ENCODE assay signal across 8 cellular contexts in genomic region chr15:40930430-40931299, GRCh38. TPM values are rescaled to one million over a fixed set of nuclear protein-coding genes. Genes with fewer than 3 reads are reported as not detected.
DNase-seq lines count a peak whose midpoint lies in the region; ATAC-seq, FAIRE-seq and TF ChIP-seq lines count a peak whose summit lies in the region.

No MANE protein-coding gene starts in this region.

- H2AFZ ChIP-seq in keratinocyte (ENCODE audit: control insufficient read depth, low read length): no peak overlapping the region

- H3K4me1 ChIP-seq in keratinocyte (ENCODE audit: control insufficient read depth, extremely low read depth, insufficient read depth, low read length): peaks cover 19% of the 10 kb centered on the region

- DNase-seq in activated effector memory CD4-positive, alpha-beta T cell treated with anti-CD3 and anti-CD28 coated beads, Interleukin-2, amount 50 U/mL, for 16 hours: peak; percentile 81
- no peak for DNase-seq in activated effector memory CD4-positive, alpha-beta T cell treated with Interleukin-2 at 50 U/mL for 16 hours
- peak; percentile 58 for DNase-seq in RKO (ENCODE audit: low spot score)
- no peak for DNase-seq in brain microvascular endothelial cell
- DNase-seq in keratinocyte (ENCODE audit: low read depth, low spot score): no peak
- peak; percentile 48 to 52 for DNase-seq in stimulated activated CD8-positive, alpha-beta memory T cell treated with anti-CD3 and anti-CD28 coated beads, Interleukin-2, amount 100 ng/mL, for 48 hours (ENCODE audit: low read depth in 2 of 2)
- DNase-seq in omental fat pad (ENCODE audit: low spot score): no peak

- H3K9me3 ChIP-seq in keratinocyte (ENCODE audit: control insufficient read depth, low read depth, low read length): no peaks in the 10 kb centered on the region

- H3K79me2 ChIP-seq in keratinocyte (ENCODE audit: control insufficient read depth, insufficient read depth, low read length): no peaks in the 10 kb centered on the region

- in situ Hi-C loops in brain microvascular endothelial cell (cut with HindIII; ENCODE audit: low pct_ligation_motif_present, low sequenced_read_pairs): no loop called here

- no peaks in the 10 kb centered on the region for H3K9me1 ChIP-seq in keratinocyte (ENCODE audit: control insufficient read depth, extremely low read depth, insufficient read depth, low read length)

- peak overlapping the region; percentile 70 for H3K4me2 ChIP-seq in keratinocyte (ENCODE audit: control insufficient read depth, extremely low read depth, insufficient read depth, low read depth, low read length)

- peak; percentile 73 for TF ChIP-seq CTCF in brain microvascular endothelial cell (IDR thresholded peaks at IDR 0.05; ENCODE audit: low read depth, low read length, missing control alignments)
- TF ChIP-seq CTCF in keratinocyte (optimal IDR thresholded peaks at IDR 0.05 in 1 of 3, IDR thresholded peaks at IDR 0.05 in 1 of 3, conservative IDR thresholded peaks at IDR 0.05 in 1 of 3; ENCODE audit: extremely low read depth in 1 of 3, insufficient read depth in 2 of 3, low read length in 3 of 3): peak; percentile 58 to 93 (median 77)
- TF ChIP-seq CTCF in omental fat pad (IDR thresholded peaks at IDR 0.05): peak in 1 of 3 donors; percentile 33

- H3K36me3 ChIP-seq in brain microvascular endothelial cell (replicated peaks) (no peaks in the 10 kb centered on the region), keratinocyte (ENCODE audit: control insufficient read depth in 2 of 2, extremely low read depth in 1 of 2, insufficient read depth in 2 of 2, low read length in 2 of 2) (no peaks in the 10 kb centered on the region)

- H3K9ac ChIP-seq in keratinocyte (ENCODE audit: control insufficient read depth, extremely low read depth, insufficient read depth, low read length): no peak overlapping the region

- dilution Hi-C loops in keratinocyte (cut with MboI; ENCODE audit: extremely low pct_ligation_motif_present, low sequenced_read_pairs): no loop called here

- H3K27ac ChIP-seq in brain microvascular endothelial cell: no peak overlapping the region
- no peak overlapping the region for H3K27ac ChIP-seq in keratinocyte (ENCODE audit: control insufficient read depth, insufficient read depth, low read length)

- H3K27me3 ChIP-seq in brain microvascular endothelial cell (replicated peaks) (peaks cover 36% of the 10 kb centered on the region), keratinocyte (ENCODE audit: control insufficient read depth, extremely low read depth, insufficient read depth, low read length) (peaks cover 79% of the 10 kb centered on the region)

- peak overlapping the region; percentile 39 for H3K4me3 ChIP-seq in brain microvascular endothelial cell (ENCODE audit: low read depth, low read length)
- H3K4me3 ChIP-seq in keratinocyte (ENCODE audit: control insufficient read depth in 2 of 3, extremely low read depth in 1 of 3, insufficient read depth in 2 of 3, low read depth in 1 of 3, low read length in 3 of 3): peak overlapping the region in 2 of 3 experiments; percentile 43 to 51

- no peak for TF ChIP-seq POLR2A in GM18505 (IDR thresholded peaks at IDR 0.05; ENCODE audit: borderline replicate concordance, extremely low read depth, insufficient read depth, insufficient read length)

- peaks cover 2% of the 10 kb centered on the region for H4K20me1 ChIP-seq in keratinocyte (ENCODE audit: control insufficient read depth, extremely low read depth, insufficient read depth, low read length)

- FAIRE-seq in keratinocyte (lab: Jason Lieb, UNC): no peak

- ATAC-seq in omental fat pad (ENCODE audit: low FRiP score) (no peak), GM18505 (IDR thresholded peaks at IDR 0.05; ENCODE audit: unreplicated experiment) (no peak)

RNA-seq across cellular contexts. Expression of gene DLL4, which starts 1.5 kb away (rescaled TPM):
- polyA plus RNA-seq in keratinocyte: not detected in 3 replicates
- not detected for polyA plus RNA-seq in keratinocyte (2011; ENCODE audit: low read depth)
- not detected in 2 replicates for polyA plus RNA-seq in keratinocyte (2011; cell fraction: cytosol; rRNA removed)
- 0.15 TPM in 1 of 2 replicates, not detected in the other for polyA plus RNA-seq in keratinocyte (2011; cell fraction: nucleus; rRNA removed)
- 0.07 TPM in 1 of 2 replicates, not detected in the other for polyA plus RNA-seq in keratinocyte (2012; ENCODE audit: low replicate concordance)
- polyA minus RNA-seq in keratinocyte: not detected in 3 replicates
- polyA minus RNA-seq in keratinocyte (2011; cell fraction: cytosol; rRNA and poly(A)+ RNA removed): not detected
- polyA minus RNA-seq in keratinocyte (2011; cell fraction: nucleus; rRNA and poly(A)+ RNA removed): not detected in 2 replicates
- 10 to 100 TPM in 2 of 4 donors, 1 to 10 TPM in 2; 5.8 to 27.6 (median 10.1) TPM for total RNA-seq in omental fat pad

RNA-seq across cellular contexts. Expression of gene CHAC1, which starts 22.6 kb away (rescaled TPM):
- 6.4 to 7.2 TPM (median 6.9 TPM) in 3 replicates for polyA plus RNA-seq in keratinocyte
- 8.1 TPM for polyA plus RNA-seq in keratinocyte (2011; ENCODE audit: low read depth)
- 6.5 and 7.4 TPM in 2 replicates for polyA plus RNA-seq in keratinocyte (2011; cell fraction: cytosol; rRNA removed)
- polyA plus RNA-seq in keratinocyte (2011; cell fraction: nucleus; rRNA removed): 12.4 and 12.8 TPM in 2 replicates
- 5.7 and 41.9 TPM in 2 replicates for polyA plus RNA-seq in keratinocyte (2012; ENCODE audit: low replicate concordance)
- polyA minus RNA-seq in keratinocyte: 3.6 to 4.4 TPM (median 4.1 TPM) in 3 replicates
- 15.9 TPM for polyA minus RNA-seq in keratinocyte (2011; cell fraction: cytosol; rRNA and poly(A)+ RNA removed)
- 7.1 and 11.8 TPM in 2 replicates for polyA minus RNA-seq in keratinocyte (2011; cell fraction: nucleus; rRNA and poly(A)+ RNA removed)
- 10 to 100 TPM in 2 of 4 donors, 1 to 10 TPM in 1, under 1 TPM in 1; 0.63 to 63.6 (median 13.4) TPM for total RNA-seq in omental fat pad

RNA-seq across cellular contexts. Expression of gene VPS18, which starts 36.4 kb away (rescaled TPM):
- 11.6 to 21.1 TPM (median 18.2 TPM) in 3 replicates for polyA plus RNA-seq in keratinocyte
- polyA plus RNA-seq in keratinocyte (2011; ENCODE audit: low read depth): 5.7 TPM
- polyA plus RNA-seq in keratinocyte (2011; cell fraction: cytosol; rRNA removed): 9.4 and 15.1 TPM in 2 replicates
- 29.3 and 35.6 TPM in 2 replicates for polyA plus RNA-seq in keratinocyte (2011; cell fraction: nucleus; rRNA removed)
- polyA plus RNA-seq in keratinocyte (2012; ENCODE audit: low replicate concordance): 14.4 and 20.6 TPM in 2 replicates
- 41.6 to 68.4 TPM (median 60.3 TPM) in 3 replicates for polyA minus RNA-seq in keratinocyte
- 44.7 TPM for polyA minus RNA-seq in keratinocyte (2011; cell fraction: cytosol; rRNA and poly(A)+ RNA removed)
- 59.2 and 60.0 TPM in 2 replicates for polyA minus RNA-seq in keratinocyte (2011; cell fraction: nucleus; rRNA and poly(A)+ RNA removed)
- total RNA-seq in omental fat pad: 10 to 100 TPM; 25.2 to 32.9 (median 28.9) TPM

RNA-seq across cellular contexts. Expression of gene RHOV, which starts 56.6 kb away (rescaled TPM):
- 1.2 to 12.1 TPM (median 7.1 TPM) in 3 replicates for polyA plus RNA-seq in keratinocyte
- 15.0 TPM for polyA plus RNA-seq in keratinocyte (2011; ENCODE audit: low read depth)
- 3.3 and 7.6 TPM in 2 replicates for polyA plus RNA-seq in keratinocyte (2011; cell fraction: cytosol; rRNA removed)
- 28.3 and 31.0 TPM in 2 replicates for polyA plus RNA-seq in keratinocyte (2011; cell fraction: nucleus; rRNA removed)
- polyA plus RNA-seq in keratinocyte (2012; ENCODE audit: low replicate concordance): 1.2 and 28.5 TPM in 2 replicates
- polyA minus RNA-seq in keratinocyte: 0.89 to 4.5 TPM (median 3.4 TPM) in 3 replicates
- 5.8 TPM for polyA minus RNA-seq in keratinocyte (2011; cell fraction: cytosol; rRNA and poly(A)+ RNA removed)
- polyA minus RNA-seq in keratinocyte (2011; cell fraction: nucleus; rRNA and poly(A)+ RNA removed): 12.0 and 15.2 TPM in 2 replicates
- total RNA-seq in omental fat pad: not detected

Comparison
In these comparisons a context has a peak if more than half of its experiments do, and no peak if none do; other contexts are left out.
1. DNase-seq: peak in activated effector memory CD4-positive, alpha-beta T cell treated with anti-CD3 and anti-CD28 coated beads, Interleukin-2, amount 50 U/mL, for 16 hours (single experiment), RKO (single experiment) and stimulated activated CD8-positive, alpha-beta memory T cell treated with anti-CD3 and anti-CD28 coated beads, Interleukin-2, amount 100 ng/mL, for 48 hours (2 of 2); none in activated effector memory CD4-positive, alpha-beta T cell treated with Interleukin-2 at 50 U/mL for 16 hours (single experiment), brain microvascular endothelial cell (single experiment), keratinocyte (single experiment) and omental fat pad (single experiment).